In the genomic region with DNA sequence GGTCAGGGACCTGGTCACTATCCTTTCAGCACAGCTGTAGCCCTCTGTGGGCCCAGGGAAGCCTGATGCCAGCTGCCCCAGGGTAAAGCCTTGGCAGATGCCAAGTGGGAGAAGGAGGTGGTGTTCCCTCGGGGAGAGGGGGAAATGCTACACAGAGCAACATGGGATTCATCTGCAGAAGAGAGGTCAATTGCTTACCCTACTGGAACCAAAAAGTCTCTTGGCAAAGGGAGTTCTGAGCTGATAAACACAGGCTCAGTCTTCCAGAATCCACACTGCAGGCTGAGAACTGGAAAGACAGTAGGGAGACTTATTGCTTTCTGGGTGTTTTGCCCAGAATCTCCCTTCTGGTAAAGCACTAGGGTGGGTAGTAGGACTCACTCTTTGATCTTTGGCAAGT, we compare ENCODE assay signal across 24 cellular contexts.
"Had no signal": no experiment of that assay in that cellular context is flagged by ENCODE, and none has a peak within 500 bp of the region (broad histone marks: within the 10 kb centered on the region; RNA-seq: fewer than 3 reads in every experiment).

No MANE protein-coding gene starts in this region.

- FAIRE-seq: colon, endothelial cell of umbilical vein, islet of Langerhans, keratinocyte had no signal

- H3K4me1 Mint-ChIP-seq: mesothelial cell of epicardium had no signal

- H3K27ac Mint-ChIP-seq: mesothelial cell of epicardium had no signal

- H3K27ac ChIP-seq: coronary artery, dorsolateral prefrontal cortex, esophagus squamous epithelium, gastrocnemius medialis, heart right ventricle, left lung, lower lobe of right lung had no signal

- DNase-seq: dermis blood vessel endothelial cell; dorsolateral prefrontal cortex; effector CD4-positive, alpha-beta T cell; effector memory CD4-positive, alpha-beta T cell; esophagus squamous epithelium; foreskin fibroblast; foreskin melanocyte; gastrocnemius medialis; glutamatergic neuron; head of caudate nucleus; heart right ventricle; hippocampal formation; left cardiac atrium; left lung; left ventricle myocardium superior; lower lobe of right lung; mesenchymal stem cell; mucosa of descending colon had no signal

- ATAC-seq: gastrocnemius medialis, heart right ventricle, left lung, left ventricle myocardium superior, lower lobe of right lung, mucosa of descending colon had no signal

- H3K36me3 Mint-ChIP-seq: mesothelial cell of epicardium had no signal

- H3K27me3 ChIP-seq: dorsolateral prefrontal cortex, gastrocnemius medialis, heart right ventricle, left lung had no signal

- H3K4me3 Mint-ChIP-seq: mesothelial cell of epicardium had no signal

- H3K4me3 ChIP-seq: coronary artery, dorsolateral prefrontal cortex, esophagus squamous epithelium, gastrocnemius medialis, heart right ventricle, left lung, lower lobe of right lung, mucosa of descending colon had no signal

- H3K36me3 ChIP-seq: esophagus squamous epithelium, gastrocnemius medialis, heart right ventricle, left lung, lower lobe of right lung had no signal

- H3K4me1 ChIP-seq: esophagus squamous epithelium, gastrocnemius medialis, heart right ventricle, left lung, lower lobe of right lung had no signal
